9 cellular contexts compared by ENCODE assay signal in genomic region chr18:76518543-76519155, GRCh38. TPM values are rescaled to one million over a fixed set of nuclear protein-coding genes. Genes with fewer than 3 reads are reported as not detected.
DNase-seq lines count a peak whose midpoint lies in the region; ATAC-seq and TF ChIP-seq lines count a peak whose summit lies in the region.
"Had no signal": no experiment of that assay in that cellular context is flagged by ENCODE, and none has a peak within 500 bp of the region (broad histone marks: within the 10 kb centered on the region; RNA-seq: fewer than 3 reads in every experiment).

No MANE protein-coding gene starts in this region.

- peak overlapping the region in 7 of 12 donors; percentile 6 to 51 (median 28) for H3K27ac ChIP-seq in heart left ventricle
- H3K27ac ChIP-seq: BLaER1 had no signal

- no peaks in the 10 kb centered on the region for H3K36me3 Mint-ChIP-seq in T-helper 2 cell treated with Interferon-gamma antibody and Interleukin-4, amounts not matched to agents 5 μg/mL and 100 μg/mL, for 36 hours (ENCODE audit: low read depth)
- no peaks in the 10 kb centered on the region for H3K36me3 Mint-ChIP-seq in T-cell

- no peaks in the 10 kb centered on the region for H3K36me3 ChIP-seq in heart left ventricle
- H3K36me3 ChIP-seq: BLaER1 had no signal

- H3K4me3 ChIP-seq in heart left ventricle (peak overlapping the region in 11 of 12 donors; percentile 5 to 56 (median 39)), retinal pigment epithelial cell (ENCODE audit: low read length) (peak overlapping the region; percentile 46)
- H3K4me3 ChIP-seq: BLaER1 had no signal

- H3K4me3 Mint-ChIP-seq in T-helper 2 cell treated with Interferon-gamma antibody and Interleukin-4, amounts not matched to agents 5 μg/mL and 100 μg/mL, for 36 hours: peak overlapping the region; percentile 43
- peak overlapping the region; percentile 71 to 76 (median 72) for H3K4me3 Mint-ChIP-seq in T-cell

- ATAC-seq in T-cell (replicated peaks in 1 of 4) (peak in 3 of 4 experiments; percentile 37 to 43 (median 40)), heart left ventricle (peak; percentile 59 to 89 (median 70)), HG02852 (IDR thresholded peaks at IDR 0.05; ENCODE audit: unreplicated experiment) (no peak), HG02610 (IDR thresholded peaks at IDR 0.05; ENCODE audit: unreplicated experiment) (no peak)

- WGBS in heart left ventricle, 4 donors: 14 to 18% (median 16%) methylated on average over 23 of the region's 23 CpGs

- no peak for TF ChIP-seq POLR2A in heart left ventricle (IDR thresholded peaks at IDR 0.05)

- H3K9me3 Mint-ChIP-seq in T-helper 2 cell treated with Interferon-gamma antibody and Interleukin-4, amounts not matched to agents 5 μg/mL and 100 μg/mL, for 36 hours: no peaks in the 10 kb centered on the region
- no peaks in the 10 kb centered on the region for H3K9me3 Mint-ChIP-seq in T-cell

- H3K27me3 ChIP-seq in heart left ventricle: peaks cover 0 to 24% (median 8%) of the 10 kb centered on the region in 9 donors
- H3K27me3 ChIP-seq: BLaER1 had no signal

- intact Hi-C loops in heart left ventricle (cut with DNase I): no loop called here

- no peak overlapping the region for H3K27ac Mint-ChIP-seq in T-helper 2 cell treated with Interferon-gamma antibody and Interleukin-4, amounts not matched to agents 5 μg/mL and 100 μg/mL, for 36 hours
- peak overlapping the region; percentile 21 to 25 for H3K27ac Mint-ChIP-seq in T-cell

- H3K4me1 ChIP-seq in heart left ventricle: peaks cover 0 to 10% (median 0%) of the 10 kb centered on the region in 12 donors
- H3K4me1 ChIP-seq: BLaER1 had no signal

- H3K9me3 ChIP-seq in heart left ventricle: no peaks in the 10 kb centered on the region
- H3K9me3 ChIP-seq: BLaER1 had no signal

- H3K27me3 Mint-ChIP-seq in T-helper 2 cell treated with Interferon-gamma antibody and Interleukin-4, amounts not matched to agents 5 μg/mL and 100 μg/mL, for 36 hours (ENCODE audit: low read depth): peaks cover 44% of the 10 kb centered on the region
- H3K27me3 Mint-ChIP-seq in T-cell: peaks cover 35 to 37% of the 10 kb centered on the region in 2 donors

- CTCF ChIA-PET in T-cell (lab: Charles Lee): no interaction called here

- DNase-seq in T-helper 2 cell treated with Interferon-gamma antibody and Interleukin-4, amounts not matched to agents 5 μg/mL and 100 μg/mL, for 36 hours (ENCODE audit: low spot score): no peak
- no peak for DNase-seq in T-helper 2 cell
- no peak for DNase-seq in T-cell
- peak in 4 of 5 donors; percentile 50 to 78 (median 54) for DNase-seq in heart left ventricle
- DNase-seq in retinal pigment epithelial cell (ENCODE audit: low read depth): no peak
- DNase-seq in occipital lobe (lab: John Stamatoyannopoulos, UW): no peak

- TF ChIP-seq CTCF in heart left ventricle (IDR thresholded peaks at IDR 0.05) (no peak), retinal pigment epithelial cell (conservative IDR thresholded peaks at IDR 0.05; ENCODE audit: low read depth, low read length) (no peak)

- POLR2A ChIA-PET in T-cell (lab: Charles Lee): interaction anchor here in 1 of 2 donors (0.6 to 1.2 kb wide), 2 partner anchors 28 to 45 kb away, joined by 3 to 4 read pairs; no protein-coding TSS in a partner anchor

- H3K4me1 Mint-ChIP-seq in T-helper 2 cell treated with Interferon-gamma antibody and Interleukin-4, amounts not matched to agents 5 μg/mL and 100 μg/mL, for 36 hours (ENCODE audit: low read depth): peaks cover 3% of the 10 kb centered on the region
- H3K4me1 Mint-ChIP-seq in T-cell: peaks cover 15 to 20% (median 16%) of the 10 kb centered on the region in 3 donors

RNA-seq across cellular contexts. Expression of gene ZNF516, which starts 23.6 kb away (rescaled TPM):
- total RNA-seq in T-cell: 10 to 100 TPM; 22.0 to 31.8 (median 25.7) TPM
- total RNA-seq in heart left ventricle: 10 to 100 TPM; 10.1 to 24.8 (median 14.6) TPM
- 1 to 10 TPM; 4.8 to 4.9 TPM for polyA plus RNA-seq in heart left ventricle
- 15.0 TPM for total RNA-seq in occipital lobe

Comparison
In these comparisons a context has a peak if more than half of its experiments do, and no peak if none do; other contexts are left out.
1. DNase-seq: peak in heart left ventricle (4 of 5); none in T-helper 2 cell treated with Interferon-gamma antibody and Interleukin-4, amounts not matched to agents 5 μg/mL and 100 μg/mL, for 36 hours (single experiment), T-helper 2 cell (0 of 5), T-cell (0 of 34), retinal pigment epithelial cell (single experiment) and occipital lobe (single experiment).
2. ATAC-seq: peak in T-cell (3 of 4) and heart left ventricle (4 of 4); none in HG02852 (single experiment) and HG02610 (single experiment).